Comparison of ENCODE assay signal across 16 cellular contexts in genomic region chr13:88051746-88052482, GRCh38.
"Had no signal": no experiment of that assay in that cellular context is flagged by ENCODE, and none has a peak within 500 bp of the region (broad histone marks: within the 10 kb centered on the region; RNA-seq: fewer than 3 reads in every experiment).

No MANE protein-coding gene starts in this region.

- H3K9ac ChIP-seq: parathyroid adenoma had no signal

- H3K4me3 ChIP-seq: dorsolateral prefrontal cortex, heart left ventricle, transverse colon had no signal

- H3K27ac ChIP-seq: dorsolateral prefrontal cortex, heart left ventricle, parathyroid adenoma, transverse colon had no signal

- H3K4me1 ChIP-seq: heart left ventricle, parathyroid adenoma, transverse colon had no signal

- DNase-seq: activated CD4-positive, alpha-beta T cell treated with anti-CD3 and anti-CD28 coated beads, Interleukin-2, amount 50 U/mL, for 4 hours; activated CD4-positive, CD25-positive, alpha-beta regulatory T cell treated with anti-CD3 and anti-CD28 coated beads, Interleukin-2, amount 50 U/mL, for 72 hours; activated CD8-positive, alpha-beta memory T cell treated with anti-CD3 and anti-CD28 coated beads, Interleukin-2, amount 10 ng/mL, durations not matched to agents 7 days and 5 days; activated gamma-delta T cell; activated T-cell treated with anti-CD3 and anti-CD28 coated beads, Interleukin-2, amount 50 U/mL, for 24 hours; retina; small intestine; stimulated activated naive B cell treated with anti-CD40 and anti-IgM and Interleukin-4, amounts not matched to agents 10 μg/mL and 1 μg/mL and 100 μg/mL, for 72 hours; substantia nigra; transverse colon had no signal

- H3K27me3 Mint-ChIP-seq: activated CD8-positive, alpha-beta memory T cell treated with anti-CD3 and anti-CD28 coated beads, Interleukin-2, amount 10 ng/mL, durations not matched to agents 7 days and 5 days; activated naive CD8-positive, alpha-beta T cell; activated T-cell treated with anti-CD3 and anti-CD28 coated beads, Interleukin-2, amount 50 U/mL, for 24 hours; stimulated activated naive B cell treated with anti-CD40 and anti-IgM and Interleukin-4, amounts not matched to agents 10 μg/mL and 1 μg/mL and 100 μg/mL, for 72 hours had no signal

- H3K27ac Mint-ChIP-seq: activated CD8-positive, alpha-beta memory T cell treated with anti-CD3 and anti-CD28 coated beads, Interleukin-2, amount 10 ng/mL, durations not matched to agents 7 days and 5 days; activated naive CD8-positive, alpha-beta T cell; activated T-cell treated with anti-CD3 and anti-CD28 coated beads, Interleukin-2, amount 50 U/mL, for 24 hours; stimulated activated naive B cell treated with anti-CD40 and anti-IgM and Interleukin-4, amounts not matched to agents 10 μg/mL and 1 μg/mL and 100 μg/mL, for 72 hours; T-helper 2 cell treated with Interferon-gamma antibody and Interleukin-4, amounts not matched to agents 5 μg/mL and 100 μg/mL, for 36 hours had no signal

- H3K4me1 Mint-ChIP-seq: activated CD8-positive, alpha-beta memory T cell treated with anti-CD3 and anti-CD28 coated beads, Interleukin-2, amount 10 ng/mL, durations not matched to agents 7 days and 5 days; stimulated activated naive B cell treated with anti-CD40 and anti-IgM and Interleukin-4, amounts not matched to agents 10 μg/mL and 1 μg/mL and 100 μg/mL, for 72 hours had no signal

- H3K27me3 ChIP-seq: dorsolateral prefrontal cortex, heart left ventricle, transverse colon had no signal

- H3K36me3 ChIP-seq: heart left ventricle, transverse colon had no signal

- H2AFZ ChIP-seq: parathyroid adenoma had no signal

- H3K36me3 Mint-ChIP-seq: activated CD8-positive, alpha-beta memory T cell treated with anti-CD3 and anti-CD28 coated beads, Interleukin-2, amount 10 ng/mL, durations not matched to agents 7 days and 5 days had no signal

- H3K4me3 Mint-ChIP-seq: activated CD8-positive, alpha-beta memory T cell treated with anti-CD3 and anti-CD28 coated beads, Interleukin-2, amount 10 ng/mL, durations not matched to agents 7 days and 5 days; activated naive CD8-positive, alpha-beta T cell; activated T-cell treated with anti-CD3 and anti-CD28 coated beads, Interleukin-2, amount 50 U/mL, for 24 hours; stimulated activated naive B cell treated with anti-CD40 and anti-IgM and Interleukin-4, amounts not matched to agents 10 μg/mL and 1 μg/mL and 100 μg/mL, for 72 hours; T-helper 2 cell treated with Interferon-gamma antibody and Interleukin-4, amounts not matched to agents 5 μg/mL and 100 μg/mL, for 36 hours had no signal

- ATAC-seq: activated CD8-positive, alpha-beta memory T cell treated with anti-CD3 and anti-CD28 coated beads, Interleukin-2, amount 10 ng/mL, durations not matched to agents 7 days and 5 days; esophagus mucosa; heart left ventricle; stimulated activated naive B cell treated with anti-CD40 and anti-IgM and Interleukin-4, amounts not matched to agents 10 μg/mL and 1 μg/mL and 100 μg/mL, for 72 hours had no signal

- H3K79me2 ChIP-seq: parathyroid adenoma had no signal
